In genomic region chr16:2204727-2205103, GRCh38 we compare ENCODE assay signal across 8 cellular contexts. TPM values are rescaled to one million over a fixed set of nuclear protein-coding genes. Genes with fewer than 3 reads are reported as not detected.
DNase-seq lines count a peak whose midpoint lies in the region; ATAC-seq and TF ChIP-seq lines count a peak whose summit lies in the region.

No MANE protein-coding gene starts in this region.

- peak overlapping the region; percentile 61 to 89 (median 82) for H3K27ac Mint-ChIP-seq in naive thymus-derived CD8-positive, alpha-beta T cell

- no peak for TF ChIP-seq CTCF in AG09309 (IDR thresholded peaks at IDR 0.05; ENCODE audit: control insufficient read depth, insufficient read depth, low read depth, low read length, missing control alignments)
- TF ChIP-seq CTCF in choroid plexus epithelial cell (conservative IDR thresholded peaks at IDR 0.05; ENCODE audit: low read depth, low read length): no peak

- peak overlapping the region; percentile 75; the same call in 1 of the 2 replicates for H2AFZ ChIP-seq in Karpas-422 (ENCODE audit: low read length)

- no peaks in the 10 kb centered on the region for H3K9me2 ChIP-seq in Karpas-422 (replicated peaks; ENCODE audit: insufficient read depth, low read length)

- H3K9ac ChIP-seq in Karpas-422 (ENCODE audit: low read length): peak overlapping the region; percentile 98

- peaks cover 0 to 6% (median 0%) of the 10 kb centered on the region in 5 donors for H3K27me3 Mint-ChIP-seq in naive thymus-derived CD8-positive, alpha-beta T cell

- peaks cover 29% of the 10 kb centered on the region for H3K4me1 ChIP-seq in Karpas-422 (ENCODE audit: low read length)

- no peak overlapping the region for H3K27ac ChIP-seq in Karpas-422 (ENCODE audit: low read length)

- DNase-seq in AG09309 (ENCODE audit: low read depth) (no peak), Karpas-422 (no peak), choroid plexus epithelial cell (ENCODE audit: low read depth) (no peak), EL (no peak)
- no peak for DNase-seq in naive thymus-derived CD8-positive, alpha-beta T cell
- no peak for DNase-seq in stimulated activated CD4-positive, alpha-beta T cell treated with anti-CD3 and anti-CD28 coated beads, Interleukin-1b, Interleukin-23, amount 100 ng/mL, for 48 hours

- no peaks in the 10 kb centered on the region for H3K9me3 Mint-ChIP-seq in naive thymus-derived CD8-positive, alpha-beta T cell

- peak overlapping the region; percentile 76 for H3K4me3 ChIP-seq in AG09309 (ENCODE audit: control insufficient read depth, low read depth, low read length)
- peak overlapping the region; percentile 95 for H3K4me3 ChIP-seq in Karpas-422 (ENCODE audit: low read length)
- peak overlapping the region; percentile 79 for H3K4me3 ChIP-seq in choroid plexus epithelial cell (ENCODE audit: low read depth, low read length)

- H3K79me2 ChIP-seq in Karpas-422 (ENCODE audit: low read length): peaks cover 25% of the 10 kb centered on the region

- POLR2A ChIA-PET in naive thymus-derived CD8-positive, alpha-beta T cell (lab: Charles Lee): interaction anchor here (0.6 to 5.3 kb wide), 13 partner anchors 9 to 477 kb away, joined by 3 to 58 read pairs (median 4); partner anchors contain the start of genes CASKIN1, E4F1, ECI1 and NHERF2

- no peak for ATAC-seq in naive thymus-derived CD8-positive, alpha-beta T cell
- ATAC-seq in HG02571 (IDR thresholded peaks at IDR 0.05; ENCODE audit: unreplicated experiment) (no peak), GM21447 (IDR thresholded peaks at IDR 0.05; ENCODE audit: unreplicated experiment) (no peak)

- H3K4me3 Mint-ChIP-seq in naive thymus-derived CD8-positive, alpha-beta T cell: peak overlapping the region; percentile 75 to 88 (median 80)

- H3K4me2 ChIP-seq in Karpas-422 (ENCODE audit: low read depth, low read length, poor library complexity, severe bottlenecking): peak overlapping the region; percentile 96

- H3K4me1 Mint-ChIP-seq in naive thymus-derived CD8-positive, alpha-beta T cell: peaks cover 11 to 28% (median 25%) of the 10 kb centered on the region in 4 donors

- no peaks in the 10 kb centered on the region for H3K27me3 ChIP-seq in Karpas-422 (ENCODE audit: low read length)

- no peaks in the 10 kb centered on the region for H3K9me3 ChIP-seq in Karpas-422 (ENCODE audit: low read length)

- H4K20me1 ChIP-seq in Karpas-422 (ENCODE audit: insufficient read depth, low read depth, low read length): no peaks in the 10 kb centered on the region

- 0 out of 2 replicates have a peak, but pooled peaks cover 5% of the 10 kb centered on the region for H3K36me3 ChIP-seq in Karpas-422 (ENCODE audit: insufficient read depth, low read length)

- H3K36me3 Mint-ChIP-seq in naive thymus-derived CD8-positive, alpha-beta T cell: peaks cover 0 to 21% (median 8%) of the 10 kb centered on the region in 3 donors

RNA-seq across cellular contexts. Expression of gene MLST8, which starts 0.5 kb away (rescaled TPM):
- 46.3 and 67.0 TPM in 2 replicates for total RNA-seq in Karpas-422 (2014; rRNA removed; shearing (Covaris generic); ENCODE audit: low replicate concordance)
- 10 to 100 TPM; 49.3 to 53.2 TPM for total RNA-seq in naive thymus-derived CD8-positive, alpha-beta T cell
- 10 to 100 TPM; 29.9 to 40.4 (median 30.1) TPM for polyA plus RNA-seq in naive thymus-derived CD8-positive, alpha-beta T cell

RNA-seq across cellular contexts. Expression of gene BRICD5, which starts 5.9 kb away (rescaled TPM):
- total RNA-seq in Karpas-422 (2014; rRNA removed; shearing (Covaris generic); ENCODE audit: low replicate concordance): 3.7 and 7.9 TPM in 2 replicates
- total RNA-seq in naive thymus-derived CD8-positive, alpha-beta T cell: 10 to 100 TPM; 26.7 to 27.0 TPM
- polyA plus RNA-seq in naive thymus-derived CD8-positive, alpha-beta T cell: under 1 TPM in 2 of 3 donors, not detected in 1; 0.11 to 0.23 TPM

RNA-seq across cellular contexts. Expression of gene CASKIN1, which starts 8.3 kb away (rescaled TPM):
- total RNA-seq in Karpas-422 (2014; rRNA removed; shearing (Covaris generic); ENCODE audit: low replicate concordance): 0.14 TPM in 1 of 2 replicates, not detected in the other
- total RNA-seq in naive thymus-derived CD8-positive, alpha-beta T cell: under 1 TPM; 0.08 to 0.13 TPM
- not detected for polyA plus RNA-seq in naive thymus-derived CD8-positive, alpha-beta T cell

RNA-seq across cellular contexts. Expression of gene PGP, which starts 9.9 kb away (rescaled TPM):
- 26.5 and 42.1 TPM in 2 replicates for total RNA-seq in Karpas-422 (2014; rRNA removed; shearing (Covaris generic); ENCODE audit: low replicate concordance)
- 10 to 100 TPM; 22.8 to 28.1 TPM for total RNA-seq in naive thymus-derived CD8-positive, alpha-beta T cell
- 10 to 100 TPM in 2 of 3 donors, 1 to 10 TPM in 1; 8.7 to 17.7 (median 11.6) TPM for polyA plus RNA-seq in naive thymus-derived CD8-positive, alpha-beta T cell

RNA-seq across cellular contexts. Expression of gene E4F1, which starts 18.7 kb away (rescaled TPM):
- total RNA-seq in Karpas-422 (2014; rRNA removed; shearing (Covaris generic); ENCODE audit: low replicate concordance): 14.8 and 36.9 TPM in 2 replicates
- 10 to 100 TPM; 39.5 to 41.2 TPM for total RNA-seq in naive thymus-derived CD8-positive, alpha-beta T cell
- polyA plus RNA-seq in naive thymus-derived CD8-positive, alpha-beta T cell: 10 to 100 TPM in 2 of 3 donors, 1 to 10 TPM in 1; 8.7 to 19.2 (median 10.9) TPM
